Comparison of ENCODE assay signal across 26 cellular contexts in genomic region chr2:186623121-186623520, GRCh38.
"Had no signal": no experiment of that assay in that cellular context is flagged by ENCODE, and none has a peak within 500 bp of the region (broad histone marks: within the 10 kb centered on the region; RNA-seq: fewer than 3 reads in every experiment).

No MANE protein-coding gene starts in this region.

- FAIRE-seq: astrocyte had no signal

- H3K4me1 Mint-ChIP-seq: activated CD4-positive, alpha-beta T cell treated with anti-CD3 and anti-CD28 coated beads for 36 hours had no signal

- H3K4me3 Mint-ChIP-seq: activated CD4-positive, alpha-beta T cell treated with anti-CD3 and anti-CD28 coated beads for 36 hours; activated CD4-positive, alpha-beta T cell treated with anti-CD3 and anti-CD28 coated beads, Interleukin-2, amount 10 ng/mL, durations not matched to agents 7 days and 5 days; activated CD8-positive, alpha-beta T cell treated with anti-CD3 and anti-CD28 coated beads, Interleukin-2, amount 10 ng/mL, durations not matched to agents 7 days and 5 days; activated naive CD4-positive, alpha-beta T cell treated with anti-CD3 and anti-CD28 coated beads for 36 hours; activated T-cell treated with anti-CD3 and anti-CD28 coated beads, Interleukin-2, amount 50 U/mL, for 24 hours had no signal

- H3K36me3 ChIP-seq: breast epithelium had no signal

- H2AFZ ChIP-seq: PC-9 had no signal

- H3K27ac ChIP-seq: adrenal gland, body of pancreas, breast epithelium, PC-9 had no signal

- H3K9me3 Mint-ChIP-seq: activated CD4-positive, alpha-beta T cell treated with anti-CD3 and anti-CD28 coated beads, Interleukin-2, amount 10 ng/mL, durations not matched to agents 7 days and 5 days; activated naive CD4-positive, alpha-beta T cell treated with anti-CD3 and anti-CD28 coated beads for 36 hours; activated naive CD4-positive, alpha-beta T cell treated with anti-CD3 and anti-CD28 coated beads, Interleukin-2, amount 50 U/mL, for 72 hours; activated T-cell treated with anti-CD3 and anti-CD28 coated beads, Interleukin-2, amount 50 U/mL, for 24 hours had no signal

- H3K9me3 ChIP-seq: adrenal gland, body of pancreas, breast epithelium had no signal

- DNase-seq: activated CD4-positive, alpha-beta T cell treated with anti-CD3 and anti-CD28 coated beads for 36 hours; activated CD4-positive, alpha-beta T cell treated with anti-CD3 and anti-CD28 coated beads, Interleukin-2, amount 10 ng/mL, durations not matched to agents 7 days and 5 days; activated CD4-positive, alpha-beta T cell treated with anti-CD3 and anti-CD28 coated beads, Interleukin-2, amount 50 U/mL, for 48 hours; activated CD8-positive, alpha-beta T cell treated with anti-CD3 and anti-CD28 coated beads, Interleukin-2, amount 10 ng/mL, durations not matched to agents 7 days and 5 days; activated gamma-delta T cell treated with Interleukin-2 at 50 U/mL for 16 hours; activated naive CD4-positive, alpha-beta T cell treated with anti-CD3 and anti-CD28 coated beads for 36 hours; activated T-cell treated with anti-CD3 and anti-CD28 coated beads, Interleukin-2, amount 50 U/mL, for 24 hours; adrenal gland; body of pancreas; Karpas-422; NCI-H1105; NCI-H1436; NCI-H1694; NCI-H2029; NCI-H345; NCI-H510A; NCI-H526; NCI-H748 treated with DMSO at 0.1 percent for 48 hours; PC-9; Right ventricle myocardium superior; SW 1271; T1000 had no signal

- ATAC-seq: activated CD4-positive, alpha-beta T cell treated with anti-CD3 and anti-CD28 coated beads for 36 hours; activated CD4-positive, CD25-positive, alpha-beta regulatory T cell treated with anti-CD3 and anti-CD28 coated beads, Interleukin-2, amount 50 U/mL, for 24 hours; activated CD8-positive, alpha-beta T cell treated with anti-CD3 and anti-CD28 coated beads, Interleukin-2, amount 10 ng/mL, durations not matched to agents 7 days and 5 days; activated naive CD4-positive, alpha-beta T cell treated with anti-CD3 and anti-CD28 coated beads, Interleukin-2, amount 50 U/mL, for 72 hours; body of pancreas had no signal

- H3K27ac Mint-ChIP-seq: activated CD4-positive, alpha-beta T cell treated with anti-CD3 and anti-CD28 coated beads for 36 hours; activated CD4-positive, alpha-beta T cell treated with anti-CD3 and anti-CD28 coated beads, Interleukin-2, amount 10 ng/mL, durations not matched to agents 7 days and 5 days; activated CD8-positive, alpha-beta T cell treated with anti-CD3 and anti-CD28 coated beads, Interleukin-2, amount 10 ng/mL, durations not matched to agents 7 days and 5 days; activated naive CD4-positive, alpha-beta T cell treated with anti-CD3 and anti-CD28 coated beads for 36 hours; activated naive CD4-positive, alpha-beta T cell treated with anti-CD3 and anti-CD28 coated beads, Interleukin-2, amount 50 U/mL, for 72 hours; activated T-cell treated with anti-CD3 and anti-CD28 coated beads, Interleukin-2, amount 50 U/mL, for 24 hours had no signal

- H3K4me1 ChIP-seq: adrenal gland, breast epithelium had no signal

- H3K27me3 Mint-ChIP-seq: activated CD4-positive, alpha-beta T cell treated with anti-CD3 and anti-CD28 coated beads for 36 hours; activated CD4-positive, alpha-beta T cell treated with anti-CD3 and anti-CD28 coated beads, Interleukin-2, amount 10 ng/mL, durations not matched to agents 7 days and 5 days; activated T-cell treated with anti-CD3 and anti-CD28 coated beads, Interleukin-2, amount 50 U/mL, for 24 hours had no signal

- H3K4me3 ChIP-seq: adrenal gland, body of pancreas, breast epithelium, PC-9 had no signal

- H3K4me2 ChIP-seq: PC-9 had no signal

- H3K27me3 ChIP-seq: adrenal gland, body of pancreas, breast epithelium had no signal
